8 cellular contexts compared by ENCODE assay signal in genomic region chr19:5138606-5139594, GRCh38.
DNase-seq lines count a peak whose midpoint lies in the region; ATAC-seq and TF ChIP-seq lines count a peak whose summit lies in the region.

No MANE protein-coding gene starts in this region.

- peaks cover 70% of the 10 kb centered on the region for H3K36me3 ChIP-seq in adipocyte (ENCODE audit: control insufficient read depth, insufficient read depth, low read length, severe bottlenecking)

- H3K4me3 ChIP-seq in HFF-Myc (replicated peaks; ENCODE audit: low read depth, low read length): no peak overlapping the region
- H3K4me3 ChIP-seq in adipocyte (ENCODE audit: low read length): no peak overlapping the region

- no peaks in the 10 kb centered on the region for H3K9me3 ChIP-seq in adipocyte (ENCODE audit: control insufficient read depth, low read length)

- no peaks in the 10 kb centered on the region for H3K4me1 ChIP-seq in adipocyte (ENCODE audit: control insufficient read depth, insufficient read depth, low read length)

- no peak for ATAC-seq in HG03175 (IDR thresholded peaks at IDR 0.05; ENCODE audit: unreplicated experiment)

- DNase-seq in ELR (ENCODE audit: low read depth) (peak; percentile 95), HFF-Myc (ENCODE audit: extremely low read depth, low read depth) (peak; percentile 66), T-helper 2 cell (peak; percentile 28 to 90 (median 50)), adipocyte (ENCODE audit: low read depth) (peak; percentile 55), myocyte (ENCODE audit: low read depth) (peak; percentile 30), stromal cell of bone marrow (ENCODE audit: low read depth) (peak; percentile 55), putamen (ENCODE audit: low spot score) (no peak)

- no peaks in the 10 kb centered on the region for H3K27me3 ChIP-seq in adipocyte (replicated peaks; ENCODE audit: control insufficient read depth, insufficient read depth, low read length)

- no peak for TF ChIP-seq CTCF in HFF-Myc (IDR thresholded peaks at IDR 0.05; ENCODE audit: low read depth, low read length, missing control alignments)

- no peak overlapping the region for H3K9ac ChIP-seq in adipocyte (ENCODE audit: low read length)
